Comparison of ENCODE assay signal across 17 cellular contexts in the genomic region with DNA sequence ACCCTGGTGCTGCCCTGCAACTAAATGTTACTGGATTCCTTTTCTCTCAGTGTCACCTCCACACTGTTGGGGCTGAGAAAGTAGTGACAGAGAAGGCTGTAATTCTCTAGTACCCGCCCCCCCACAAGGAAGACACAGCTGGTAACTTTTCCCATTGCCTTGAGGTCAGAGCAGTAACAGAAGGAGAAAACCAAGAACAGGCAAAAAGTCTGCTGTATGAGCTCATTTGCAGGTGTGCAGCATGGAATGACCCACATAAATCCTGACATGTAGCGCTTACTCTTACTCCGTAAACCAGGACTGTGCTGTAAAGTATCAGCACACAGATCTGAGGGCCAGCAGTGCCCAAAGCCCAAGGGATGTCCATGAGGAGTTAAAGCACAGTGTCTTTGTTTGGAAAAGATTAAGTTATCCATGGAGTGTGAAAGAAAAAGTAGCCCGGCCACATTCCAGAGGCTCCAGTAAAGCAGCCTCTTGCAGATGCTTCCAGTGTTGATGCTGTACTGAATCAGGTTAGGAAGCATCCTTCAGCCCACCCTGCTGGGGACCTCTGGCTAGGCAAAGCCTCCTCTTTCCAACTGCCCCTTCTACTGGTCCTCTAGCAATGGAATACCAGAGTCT.
DNase-seq lines count a peak whose midpoint lies in the region; ATAC-seq and TF ChIP-seq lines count a peak whose summit lies in the region.
"Had no signal": no experiment of that assay in that cellular context is flagged by ENCODE, and none has a peak within 500 bp of the region (broad histone marks: within the 10 kb centered on the region; RNA-seq: fewer than 3 reads in every experiment).

No MANE protein-coding gene starts in this region.

- H3K9me2 ChIP-seq in HCT116 (ENCODE audit: insufficient read depth), result no peaks in the 10 kb centered on the region

- H2AFZ ChIP-seq in HCT116 (ENCODE audit: low read depth, low read length, poor library complexity, severe bottlenecking), result no peak overlapping the region

- TF ChIP-seq POLR2A in HCT116 (IDR thresholded peaks at IDR 0.05; ENCODE audit: borderline replicate concordance, extremely low read depth, insufficient read depth, insufficient read length) (no peak), thyroid gland (IDR thresholded peaks at IDR 0.05) (no peak)

- intact Hi-C loops in HCT116 (cut with micrococcal nuclease) (no loop called here), thyroid gland (cut with DNase I) (no loop called here)

- H3K27ac Mint-ChIP-seq in WTC11, result no peak overlapping the region
- H3K27ac Mint-ChIP-seq: CD4-positive, alpha-beta memory T cell; IgD-negative memory B cell had no signal

- ATAC-seq in HCT116 (no peak), WTC11 (peak; percentile 73)
- ATAC-seq: stimulated activated effector memory CD8-positive, alpha-beta T cell treated with anti-CD3 and anti-CD28 coated beads, Interleukin-12 subunit alpha, Interleukin-12 subunit beta, amount 100 ng/mL, for 72 hours had no signal

- H3K4me1 Mint-ChIP-seq in WTC11, result peaks cover 45% of the 10 kb centered on the region

- no peaks in the 10 kb centered on the region for H3K79me2 ChIP-seq in HCT116 (ENCODE audit: insufficient read depth, low read length)

- 0 out of 2 replicates have a peak overlapping the region, but pooled peaks have one; percentile 1 for H3K4me2 ChIP-seq in HCT116 (ENCODE audit: low read length)

- no peak for TF ChIP-seq RAD21 in HCT116 (IDR thresholded peaks at IDR 0.05; ENCODE audit: low read depth)

- no peaks in the 10 kb centered on the region for H3K27me3 ChIP-seq in HCT116 (ENCODE audit: insufficient read depth, low read length)
- no peaks in the 10 kb centered on the region for H3K27me3 ChIP-seq in thyroid gland
- H3K27me3 ChIP-seq: testis had no signal

- H3K9me3 ChIP-seq in HCT116 (ENCODE audit: control insufficient read depth in 1 of 2, insufficient read depth in 1 of 2, low read depth in 1 of 2, low read length in 2 of 2) (peaks cover 9 to 11% of the 10 kb centered on the region in 2 experiments; a peak in 2 of 4 replicates), thyroid gland (no peaks in the 10 kb centered on the region)
- H3K9me3 ChIP-seq: testis had no signal

- peaks cover 8 to 25% of the 10 kb centered on the region in 2 experiments for H3K4me1 ChIP-seq in HCT116 (ENCODE audit: control insufficient read depth in 1 of 2, insufficient read depth in 2 of 2, low read length in 2 of 2)
- peaks cover 21 to 46% of the 10 kb centered on the region in 2 donors for H3K4me1 ChIP-seq in thyroid gland
- H3K4me1 ChIP-seq: SJCRH30, testis had no signal

- no TSS peak for BruUV-seq in HCT116 (replicated peaks; lab: Mats Ljungman, UMichigan)

- H3K9me3 Mint-ChIP-seq in WTC11, result peaks cover 16% of the 10 kb centered on the region

- H4K20me1 ChIP-seq in HCT116 (ENCODE audit: insufficient read depth), result no peaks in the 10 kb centered on the region

- no peak overlapping the region for H3K4me3 ChIP-seq in HCT116 (replicated peaks in 1 of 2; ENCODE audit: low read depth in 1 of 2, low read length in 2 of 2)
- no peak overlapping the region for H3K4me3 ChIP-seq in thyroid gland (replicated peaks in 1 of 3)
- H3K4me3 ChIP-seq: SJCRH30, testis had no signal

- RAD21 ChIA-PET in HCT116 (lab: Charles Lee; ENCODE audit: low non-redundant PET in 1 of 2, low total read pairs in 2 of 2, uncharacterized antibody in 2 of 2, unreplicated experiment in 2 of 2), result no interaction called here

- CTCF ChIA-PET in HCT116 (lab: Charles Lee) (no interaction called here), WTC11 (lab: Charles Lee) (interaction anchor here (0.8 kb wide), 1 partner anchor 121 kb away, joined by 3 read pairs; no protein-coding TSS in a partner anchor)

- H3K27me3 Mint-ChIP-seq in WTC11 (ENCODE audit: low read depth), result peaks cover 46% of the 10 kb centered on the region
- H3K27me3 Mint-ChIP-seq: CD4-positive, alpha-beta memory T cell; IgD-negative memory B cell had no signal

- no peak overlapping the region for H3K4me3 Mint-ChIP-seq in WTC11
- H3K4me3 Mint-ChIP-seq: CD4-positive, alpha-beta memory T cell; IgD-negative memory B cell; stimulated activated effector memory CD8-positive, alpha-beta T cell treated with anti-CD3 and anti-CD28 coated beads, Interleukin-12 subunit alpha, Interleukin-12 subunit beta, amount 100 ng/mL, for 72 hours had no signal

- no peak overlapping the region for H3K9ac ChIP-seq in HCT116 (ENCODE audit: low read length)

- peaks cover 17% of the 10 kb centered on the region for H3K36me3 Mint-ChIP-seq in WTC11
- H3K36me3 Mint-ChIP-seq: stimulated activated effector memory CD8-positive, alpha-beta T cell treated with anti-CD3 and anti-CD28 coated beads, Interleukin-12 subunit alpha, Interleukin-12 subunit beta, amount 100 ng/mL, for 72 hours had no signal

- DNase-seq in HCT116 (ENCODE audit: low read depth, low spot score) (no peak), WTC11 (ENCODE audit: low spot score) (peak; percentile 22), kidney tubule cell (ENCODE audit: low spot score) (peak; percentile 49), thyroid gland (peak; percentile 66 to 75), midbrain (lab: John Stamatoyannopoulos, UW) (no peak)
- DNase-seq in effector CD4-positive, alpha-beta T cell, result no peak
- DNase-seq in stimulated activated CD4-positive, alpha-beta T cell treated with anti-CD3 and anti-CD28 coated beads, Interleukin-2, amount 100 ng/mL, for 24 hours, result no peak
- DNase-seq: activated CD8-positive, alpha-beta memory T cell treated with anti-CD3 and anti-CD28 coated beads, Interleukin-2, amount 50 U/mL, for 4 hours; CD4-positive, alpha-beta memory T cell; effector memory CD4-positive, alpha-beta T cell; glutamatergic neuron; MM.1S; SJCRH30; testis had no signal

- H3K36me3 ChIP-seq in HCT116 (ENCODE audit: control insufficient read depth in 1 of 2, insufficient read depth in 2 of 2, low read length in 2 of 2), result no peaks in the 10 kb centered on the region
- no peaks in the 10 kb centered on the region for H3K36me3 ChIP-seq in thyroid gland
- H3K36me3 ChIP-seq: SJCRH30 had no signal

- WGBS in thyroid gland, 2 donors, result 50 to 54% methylated on average over 4 of the region's 4 CpGs

- TF ChIP-seq CTCF in HCT116 (IDR thresholded peaks at IDR 0.05 in 2 of 3, conservative IDR thresholded peaks at IDR 0.05 in 1 of 3; ENCODE audit: borderline replicate concordance in 1 of 3, insufficient read depth in 1 of 3, low read depth in 2 of 3, low read length in 2 of 3), result no peak
- no peak for TF ChIP-seq CTCF in WTC11 (IDR thresholded peaks at IDR 0.05)
- no peak for TF ChIP-seq CTCF in thyroid gland (IDR thresholded peaks at IDR 0.05)

- H3K27ac ChIP-seq in HCT116 (ENCODE audit: low read depth, low read length), result no peak overlapping the region
- peak overlapping the region in 2 of 3 donors; percentile 1 to 57 for H3K27ac ChIP-seq in thyroid gland
- H3K27ac ChIP-seq: HL-60, SJCRH30, testis had no signal

- POLR2A ChIA-PET in HCT116 (lab: Charles Lee) (no interaction called here), WTC11 (lab: Charles Lee) (interaction anchor here (0.7 kb wide), 1 partner anchor 1765 kb away, joined by 3 read pairs; no protein-coding TSS in a partner anchor)

TF ChIP-seq in HCT116, 20 proteins besides CTCF, POLR2A, EP300 and RAD21:
- TF ChIP-seq FOSL1 (IDR thresholded peaks at IDR 0.05; ENCODE audit: low read depth), result no peak

TF ChIP-seq in WTC11, 78 proteins besides CTCF, POLR2A, EP300 and RAD21:
- TF ChIP-seq, protein P1, sequence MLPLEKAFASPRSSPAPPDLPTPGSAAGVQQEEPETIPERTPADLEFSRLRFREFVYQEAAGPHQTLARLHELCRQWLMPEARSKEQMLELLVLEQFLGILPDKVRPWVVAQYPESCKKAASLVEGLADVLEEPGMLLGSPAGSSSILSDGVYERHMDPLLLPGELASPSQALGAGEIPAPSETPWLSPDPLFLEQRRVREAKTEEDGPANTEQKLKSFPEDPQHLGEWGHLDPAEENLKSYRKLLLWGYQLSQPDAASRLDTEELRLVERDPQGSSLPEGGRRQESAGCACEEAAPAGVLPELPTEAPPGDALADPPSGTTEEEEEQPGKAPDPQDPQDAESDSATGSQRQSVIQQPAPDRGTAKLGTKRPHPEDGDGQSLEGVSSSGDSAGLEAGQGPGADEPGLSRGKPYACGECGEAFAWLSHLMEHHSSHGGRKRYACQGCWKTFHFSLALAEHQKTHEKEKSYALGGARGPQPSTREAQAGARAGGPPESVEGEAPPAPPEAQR (CRISPR knock-in tag; IDR thresholded peaks at IDR 0.05), result no peak
- TF ChIP-seq CREB1 (CRISPR knock-in tag; IDR thresholded peaks at IDR 0.05), result no peak
- TF ChIP-seq ZNF232 (CRISPR knock-in tag; IDR thresholded peaks at IDR 0.05), result no peak
- TF ChIP-seq CBFB (CRISPR knock-in tag; IDR thresholded peaks at IDR 0.05; ENCODE audit: low read depth), result no peak
- TF ChIP-seq SMAD3 (CRISPR knock-in tag; IDR thresholded peaks at IDR 0.05; ENCODE audit: borderline replicate concordance), result no peak
- no peak for TF ChIP-seq CREM (CRISPR knock-in tag; IDR thresholded peaks at IDR 0.05)

Comparison
In these comparisons a context has a peak if more than half of its experiments do, and no peak if none do; other contexts are left out.
1. DNase-seq: peak in WTC11 (single experiment), kidney tubule cell (single experiment) and thyroid gland (2 of 2); none in HCT116 (single experiment), midbrain (single experiment), effector CD4-positive, alpha-beta T cell (single experiment) and stimulated activated CD4-positive, alpha-beta T cell treated with anti-CD3 and anti-CD28 coated beads, Interleukin-2, amount 100 ng/mL, for 24 hours (0 of 2).